In the genomic region with DNA sequence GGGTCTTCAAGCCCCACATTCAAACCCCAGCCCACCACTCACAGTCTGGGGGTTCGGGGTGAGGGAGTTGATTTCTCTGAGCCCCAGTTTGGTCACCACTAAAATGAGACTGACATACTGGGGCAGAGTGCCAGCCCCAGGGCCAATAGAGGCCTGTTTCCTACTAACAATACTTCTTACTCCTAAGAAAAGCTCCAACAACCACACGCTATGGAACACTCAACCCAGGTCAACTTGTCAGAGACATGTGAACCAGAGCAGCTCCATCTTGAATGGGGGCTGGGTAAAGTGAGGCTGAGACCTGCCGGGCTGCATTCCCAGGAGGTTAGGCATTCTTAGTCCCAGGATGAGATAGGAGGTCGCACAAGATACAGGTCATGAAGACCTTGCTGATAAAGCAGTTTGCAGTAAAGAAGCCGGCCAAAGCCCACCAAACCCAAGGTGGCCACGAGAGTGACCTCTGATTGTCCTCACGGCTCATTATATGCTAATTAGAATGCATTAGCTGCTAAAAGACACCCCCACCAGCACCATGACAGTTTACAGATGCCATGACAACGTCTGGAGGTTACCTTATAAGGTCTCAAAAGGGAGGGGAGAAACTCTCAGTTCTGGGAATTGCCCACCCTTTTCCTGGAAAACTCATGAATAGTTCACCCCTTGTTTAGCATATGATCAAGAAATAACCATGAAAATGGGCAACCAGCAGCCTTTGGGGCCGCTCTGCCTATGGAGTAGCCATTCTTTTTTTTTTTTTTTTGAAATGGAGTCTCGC, we compare ENCODE assay signal across 16 cellular contexts. TPM values are rescaled to one million over a fixed set of nuclear protein-coding genes. Genes with fewer than 3 reads are reported as not detected.
DNase-seq lines count a peak whose midpoint lies in the region; ATAC-seq and TF ChIP-seq lines count a peak whose summit lies in the region.
"Had no signal": no experiment of that assay in that cellular context is flagged by ENCODE, and none has a peak within 500 bp of the region (broad histone marks: within the 10 kb centered on the region; RNA-seq: fewer than 3 reads in every experiment).

No MANE protein-coding gene starts in this region.

- no peaks in the 10 kb centered on the region for H3K9me3 Mint-ChIP-seq in mesothelial cell of epicardium
- H3K9me3 Mint-ChIP-seq: activated CD8-positive, alpha-beta T cell treated with anti-CD3 and anti-CD28 coated beads for 36 hours; activated naive CD8-positive, alpha-beta T cell treated with anti-CD3 and anti-CD28 coated beads for 36 hours; CD4-positive, alpha-beta T cell; stimulated activated memory B cell treated with anti-CD40 and anti-IgM and Interleukin-4, amounts not matched to agents 10 μg/mL and 1 μg/mL and 100 μg/mL, for 72 hours had no signal

- no peak overlapping the region for H3K4me3 Mint-ChIP-seq in mesothelial cell of epicardium
- H3K4me3 Mint-ChIP-seq: activated CD8-positive, alpha-beta T cell treated with anti-CD3 and anti-CD28 coated beads for 36 hours; activated naive CD8-positive, alpha-beta T cell treated with anti-CD3 and anti-CD28 coated beads for 36 hours; CD4-positive, alpha-beta T cell; stimulated activated memory B cell treated with anti-CD40 and anti-IgM and Interleukin-4, amounts not matched to agents 10 μg/mL and 1 μg/mL and 100 μg/mL, for 72 hours had no signal

- intact Hi-C loops in Right ventricle myocardium superior (cut with DNase I) (loop anchor here (2.0 kb wide), 1 partner anchor 168 kb away; no protein-coding TSS in a partner anchor), vagina (cut with DNase I) (no loop called here)

- no peak for TF ChIP-seq POLR2A in erythroblast (IDR thresholded peaks at IDR 0.05; ENCODE audit: low read length)
- no peak for TF ChIP-seq POLR2A in vagina (IDR thresholded peaks at IDR 0.05)

- H3K36me3 Mint-ChIP-seq in mesothelial cell of epicardium = no peaks in the 10 kb centered on the region
- H3K36me3 Mint-ChIP-seq: activated naive CD8-positive, alpha-beta T cell treated with anti-CD3 and anti-CD28 coated beads for 36 hours had no signal

- no peak for DNase-seq in cardiac muscle cell (ENCODE audit: low read depth in 1 of 2, low spot score in 1 of 2)
- no peak for DNase-seq in Right ventricle myocardium superior
- DNase-seq in erythroblast (lab: John Stamatoyannopoulos, UW) = peak; percentile 10
- DNase-seq in mesothelial cell of epicardium (ENCODE audit: low spot score in 2 of 2, unreplicated experiment in 2 of 2) = no peak
- no peak for DNase-seq in vagina (ENCODE audit: extremely low spot score in 2 of 2)
- DNase-seq in AML-193 (lab: John Stamatoyannopoulos, UW) = no peak
- no peak for DNase-seq in NCI-H1092 treated with DMSO at 0.1 percent for 48 hours (lab: John Stamatoyannopoulos, UW)

- no peaks in the 10 kb centered on the region for H3K9me3 ChIP-seq in cardiac muscle cell (ENCODE audit: low read depth)
- no peaks in the 10 kb centered on the region for H3K9me3 ChIP-seq in vagina
- H3K9me3 ChIP-seq: pancreas, Peyer's patch, transverse colon had no signal

- H3K27me3 Mint-ChIP-seq in mesothelial cell of epicardium (ENCODE audit: low read depth) = no peaks in the 10 kb centered on the region
- H3K27me3 Mint-ChIP-seq: activated CD8-positive, alpha-beta T cell treated with anti-CD3 and anti-CD28 coated beads for 36 hours; activated naive CD8-positive, alpha-beta T cell treated with anti-CD3 and anti-CD28 coated beads for 36 hours; CD4-positive, alpha-beta T cell had no signal

- H3K27ac ChIP-seq in cardiac muscle cell (peak overlapping the region; percentile 32), vagina (peak overlapping the region; percentile 79)
- H3K27ac ChIP-seq: pancreas had no signal

- peaks cover 20% of the 10 kb centered on the region for H3K4me1 Mint-ChIP-seq in mesothelial cell of epicardium

- TF ChIP-seq CTCF in cardiac muscle cell (IDR thresholded peaks at IDR 0.05; ENCODE audit: low read depth, low read length) (no peak), mesothelial cell of epicardium (IDR thresholded peaks at IDR 0.05; ENCODE audit: unreplicated experiment) (no peak), vagina (IDR thresholded peaks at IDR 0.05) (no peak)

- no peaks in the 10 kb centered on the region for H3K27me3 ChIP-seq in cardiac muscle cell
- H3K27me3 ChIP-seq in vagina = no peaks in the 10 kb centered on the region
- H3K27me3 ChIP-seq: pancreas, Peyer's patch had no signal

- peak overlapping the region; percentile 73 for H3K27ac Mint-ChIP-seq in mesothelial cell of epicardium
- H3K27ac Mint-ChIP-seq: activated CD8-positive, alpha-beta T cell treated with anti-CD3 and anti-CD28 coated beads for 36 hours; activated naive CD8-positive, alpha-beta T cell treated with anti-CD3 and anti-CD28 coated beads for 36 hours; CD4-positive, alpha-beta T cell had no signal

- H3K4me1 ChIP-seq in cardiac muscle cell (ENCODE audit: low read depth) (peaks cover 20% of the 10 kb centered on the region), vagina (peaks cover 18% of the 10 kb centered on the region)
- H3K4me1 ChIP-seq: pancreas had no signal

- ATAC-seq in Right ventricle myocardium superior (ENCODE audit: poor library complexity) (no peak), HG03025 (IDR thresholded peaks at IDR 0.05; ENCODE audit: low FRiP score, unreplicated experiment) (no peak)

- H3K4me3 ChIP-seq in cardiac muscle cell (no peak overlapping the region), vagina (no peak overlapping the region)
- H3K4me3 ChIP-seq: pancreas, Peyer's patch, transverse colon had no signal

- H3K36me3 ChIP-seq in cardiac muscle cell = no peaks in the 10 kb centered on the region
- no peaks in the 10 kb centered on the region for H3K36me3 ChIP-seq in vagina
- H3K36me3 ChIP-seq: Peyer's patch, transverse colon had no signal

RNA-seq across cellular contexts. Expression of a gene that starts 26.6 kb away (rescaled TPM):
- total RNA-seq in cardiac muscle cell (8.9 and 15.7 TPM in 2 replicates), Right ventricle myocardium superior (123 TPM), mesothelial cell of epicardium (25.6 to 27.9 TPM (median 26.2 TPM) in 3 replicates), vagina (33.1 TPM)
- 6.9 and 17.4 TPM in 2 replicates for polyA plus RNA-seq in cardiac muscle cell
- total RNA-seq: A172; activated naive CD8-positive, alpha-beta T cell treated with anti-CD3 and anti-CD28 coated beads for 36 hours; CD4-positive, alpha-beta T cell had no signal

RNA-seq across cellular contexts. Expression of a gene that starts 43.9 kb away (rescaled TPM):
- total RNA-seq in cardiac muscle cell (3.8 and 4.6 TPM in 2 replicates), Right ventricle myocardium superior (8.2 TPM), mesothelial cell of epicardium (22.0 to 24.0 TPM (median 23.2 TPM) in 3 replicates), vagina (50.6 TPM)
- 0.57 and 2.9 TPM in 2 replicates for polyA plus RNA-seq in cardiac muscle cell

Comparison
In these comparisons a context has a peak if more than half of its experiments do, and no peak if none do; other contexts are left out.
1. DNase-seq: peak in erythroblast (2 of 2); none in cardiac muscle cell (0 of 2), Right ventricle myocardium superior (single experiment), mesothelial cell of epicardium (0 of 2), vagina (0 of 2), AML-193 (0 of 2) and NCI-H1092 treated with DMSO at 0.1 percent for 48 hours (single experiment).